In genomic region chr22:19970479-19971275, GRCh38 we compare ENCODE assay signal across 1 cellular context.
TF ChIP-seq lines count a peak whose summit lies in the region.

No MANE protein-coding gene starts in this region.

TF ChIP-seq in HepG2, 621 proteins besides CTCF, POLR2A, EP300 and RAD21 (continued from another document and continues in another):
- no peak; the same call in 1 of the 2 replicates for TF ChIP-seq ZNF891 (CRISPR knock-in tag; IDR thresholded peaks at IDR 0.05)
- no peak for TF ChIP-seq ZNF564 (CRISPR knock-in tag; IDR thresholded peaks at IDR 0.05)
- TF ChIP-seq FOXM1 (CRISPR knock-in tag; IDR thresholded peaks at IDR 0.05), result no peak
- TF ChIP-seq MYPOP (CRISPR knock-in tag; IDR thresholded peaks at IDR 0.05), result no peak; the same call in 1 of the 2 replicates
- no peak for TF ChIP-seq FLYWCH1 (CRISPR knock-in tag; IDR thresholded peaks at IDR 0.05)
- TF ChIP-seq HOXA5 (CRISPR knock-in tag; IDR thresholded peaks at IDR 0.05), result no peak
- no peak for TF ChIP-seq NR1H2 (CRISPR knock-in tag; IDR thresholded peaks at IDR 0.05; ENCODE audit: borderline replicate concordance, low read depth)
- TF ChIP-seq ZSCAN22 (CRISPR knock-in tag; IDR thresholded peaks at IDR 0.05), result no peak
- no peak for TF ChIP-seq ZNF792 (CRISPR knock-in tag; IDR thresholded peaks at IDR 0.05)
- TF ChIP-seq SIX1 (CRISPR knock-in tag; IDR thresholded peaks at IDR 0.05; ENCODE audit: borderline replicate concordance), result 0 out of 2 replicates have a peak, but pooled peaks have one; percentile 15
- TF ChIP-seq ZNF710 (CRISPR knock-in tag; IDR thresholded peaks at IDR 0.05; ENCODE audit: borderline replicate concordance), result peak; percentile 24; the same call in 1 of the 2 replicates
- TF ChIP-seq ZZZ3 (CRISPR knock-in tag; IDR thresholded peaks at IDR 0.05; ENCODE audit: borderline replicate concordance), result no peak
- peak; percentile 49; the same call in 1 of the 2 replicates for TF ChIP-seq RCOR2 (CRISPR knock-in tag; IDR thresholded peaks at IDR 0.05)
- peak; percentile 75 for TF ChIP-seq ZNF264 (CRISPR knock-in tag; IDR thresholded peaks at IDR 0.05)
- TF ChIP-seq, protein P1, sequence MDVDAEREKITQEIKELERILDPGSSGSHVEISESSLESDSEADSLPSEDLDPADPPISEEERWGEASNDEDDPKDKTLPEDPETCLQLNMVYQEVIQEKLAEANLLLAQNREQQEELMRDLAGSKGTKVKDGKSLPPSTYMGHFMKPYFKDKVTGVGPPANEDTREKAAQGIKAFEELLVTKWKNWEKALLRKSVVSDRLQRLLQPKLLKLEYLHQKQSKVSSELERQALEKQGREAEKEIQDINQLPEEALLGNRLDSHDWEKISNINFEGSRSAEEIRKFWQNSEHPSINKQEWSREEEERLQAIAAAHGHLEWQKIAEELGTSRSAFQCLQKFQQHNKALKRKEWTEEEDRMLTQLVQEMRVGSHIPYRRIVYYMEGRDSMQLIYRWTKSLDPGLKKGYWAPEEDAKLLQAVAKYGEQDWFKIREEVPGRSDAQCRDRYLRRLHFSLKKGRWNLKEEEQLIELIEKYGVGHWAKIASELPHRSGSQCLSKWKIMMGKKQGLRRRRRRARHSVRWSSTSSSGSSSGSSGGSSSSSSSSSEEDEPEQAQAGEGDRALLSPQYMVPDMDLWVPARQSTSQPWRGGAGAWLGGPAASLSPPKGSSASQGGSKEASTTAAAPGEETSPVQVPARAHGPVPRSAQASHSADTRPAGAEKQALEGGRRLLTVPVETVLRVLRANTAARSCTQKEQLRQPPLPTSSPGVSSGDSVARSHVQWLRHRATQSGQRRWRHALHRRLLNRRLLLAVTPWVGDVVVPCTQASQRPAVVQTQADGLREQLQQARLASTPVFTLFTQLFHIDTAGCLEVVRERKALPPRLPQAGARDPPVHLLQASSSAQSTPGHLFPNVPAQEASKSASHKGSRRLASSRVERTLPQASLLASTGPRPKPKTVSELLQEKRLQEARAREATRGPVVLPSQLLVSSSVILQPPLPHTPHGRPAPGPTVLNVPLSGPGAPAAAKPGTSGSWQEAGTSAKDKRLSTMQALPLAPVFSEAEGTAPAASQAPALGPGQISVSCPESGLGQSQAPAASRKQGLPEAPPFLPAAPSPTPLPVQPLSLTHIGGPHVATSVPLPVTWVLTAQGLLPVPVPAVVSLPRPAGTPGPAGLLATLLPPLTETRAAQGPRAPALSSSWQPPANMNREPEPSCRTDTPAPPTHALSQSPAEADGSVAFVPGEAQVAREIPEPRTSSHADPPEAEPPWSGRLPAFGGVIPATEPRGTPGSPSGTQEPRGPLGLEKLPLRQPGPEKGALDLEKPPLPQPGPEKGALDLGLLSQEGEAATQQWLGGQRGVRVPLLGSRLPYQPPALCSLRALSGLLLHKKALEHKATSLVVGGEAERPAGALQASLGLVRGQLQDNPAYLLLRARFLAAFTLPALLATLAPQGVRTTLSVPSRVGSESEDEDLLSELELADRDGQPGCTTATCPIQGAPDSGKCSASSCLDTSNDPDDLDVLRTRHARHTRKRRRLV (CRISPR knock-in tag; IDR thresholded peaks at IDR 0.05), result peak; percentile 59; the same call in 1 of the 2 replicates
- TF ChIP-seq YEATS2 (CRISPR knock-in tag; IDR thresholded peaks at IDR 0.05; ENCODE audit: borderline replicate concordance), result peak; percentile 57
- TF ChIP-seq CHD4 (IDR thresholded peaks at IDR 0.05; ENCODE audit: borderline replicate concordance, low read length), result no peak
- no peak for TF ChIP-seq ZNF510 (CRISPR knock-in tag; IDR thresholded peaks at IDR 0.05; ENCODE audit: low read depth)
- TF ChIP-seq ZNF251 (CRISPR knock-in tag; IDR thresholded peaks at IDR 0.05), result no peak
- no peak; the same call in 1 of the 2 replicates for TF ChIP-seq ZNF552 (CRISPR knock-in tag; IDR thresholded peaks at IDR 0.05; ENCODE audit: borderline replicate concordance)
- no peak for TF ChIP-seq CCAR2 (optimal IDR thresholded peaks at IDR 0.05; ENCODE audit: low read depth, low read length)
- TF ChIP-seq, protein P2, sequence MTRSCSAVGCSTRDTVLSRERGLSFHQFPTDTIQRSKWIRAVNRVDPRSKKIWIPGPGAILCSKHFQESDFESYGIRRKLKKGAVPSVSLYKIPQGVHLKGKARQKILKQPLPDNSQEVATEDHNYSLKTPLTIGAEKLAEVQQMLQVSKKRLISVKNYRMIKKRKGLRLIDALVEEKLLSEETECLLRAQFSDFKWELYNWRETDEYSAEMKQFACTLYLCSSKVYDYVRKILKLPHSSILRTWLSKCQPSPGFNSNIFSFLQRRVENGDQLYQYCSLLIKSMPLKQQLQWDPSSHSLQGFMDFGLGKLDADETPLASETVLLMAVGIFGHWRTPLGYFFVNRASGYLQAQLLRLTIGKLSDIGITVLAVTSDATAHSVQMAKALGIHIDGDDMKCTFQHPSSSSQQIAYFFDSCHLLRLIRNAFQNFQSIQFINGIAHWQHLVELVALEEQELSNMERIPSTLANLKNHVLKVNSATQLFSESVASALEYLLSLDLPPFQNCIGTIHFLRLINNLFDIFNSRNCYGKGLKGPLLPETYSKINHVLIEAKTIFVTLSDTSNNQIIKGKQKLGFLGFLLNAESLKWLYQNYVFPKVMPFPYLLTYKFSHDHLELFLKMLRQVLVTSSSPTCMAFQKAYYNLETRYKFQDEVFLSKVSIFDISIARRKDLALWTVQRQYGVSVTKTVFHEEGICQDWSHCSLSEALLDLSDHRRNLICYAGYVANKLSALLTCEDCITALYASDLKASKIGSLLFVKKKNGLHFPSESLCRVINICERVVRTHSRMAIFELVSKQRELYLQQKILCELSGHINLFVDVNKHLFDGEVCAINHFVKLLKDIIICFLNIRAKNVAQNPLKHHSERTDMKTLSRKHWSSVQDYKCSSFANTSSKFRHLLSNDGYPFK (CRISPR knock-in tag; IDR thresholded peaks at IDR 0.05; ENCODE audit: borderline replicate concordance), result peak; percentile 37; the same call in 1 of the 2 replicates
- TF ChIP-seq NCOA1 (CRISPR knock-in tag; IDR thresholded peaks at IDR 0.05), result no peak
- no peak for TF ChIP-seq MTA1 (CRISPR knock-in tag; IDR thresholded peaks at IDR 0.05; ENCODE audit: borderline replicate concordance)
- 0 out of 2 replicates have a peak, but pooled peaks have one; percentile 14 for TF ChIP-seq BCL6 (CRISPR knock-in tag; IDR thresholded peaks at IDR 0.05)
- no peak for TF ChIP-seq RBFOX2 (IDR thresholded peaks at IDR 0.05; ENCODE audit: low read depth, low read length)
- peak; percentile 87 for TF ChIP-seq NFKBIZ (CRISPR knock-in tag; IDR thresholded peaks at IDR 0.05)
- TF ChIP-seq, protein P3, sequence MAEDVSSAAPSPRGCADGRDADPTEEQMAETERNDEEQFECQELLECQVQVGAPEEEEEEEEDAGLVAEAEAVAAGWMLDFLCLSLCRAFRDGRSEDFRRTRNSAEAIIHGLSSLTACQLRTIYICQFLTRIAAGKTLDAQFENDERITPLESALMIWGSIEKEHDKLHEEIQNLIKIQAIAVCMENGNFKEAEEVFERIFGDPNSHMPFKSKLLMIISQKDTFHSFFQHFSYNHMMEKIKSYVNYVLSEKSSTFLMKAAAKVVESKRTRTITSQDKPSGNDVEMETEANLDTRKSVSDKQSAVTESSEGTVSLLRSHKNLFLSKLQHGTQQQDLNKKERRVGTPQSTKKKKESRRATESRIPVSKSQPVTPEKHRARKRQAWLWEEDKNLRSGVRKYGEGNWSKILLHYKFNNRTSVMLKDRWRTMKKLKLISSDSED (CRISPR knock-in tag; IDR thresholded peaks at IDR 0.05), result no peak
- peak; percentile 97; the same call in 1 of the 2 replicates for TF ChIP-seq AKAP8 (CRISPR knock-in tag; IDR thresholded peaks at IDR 0.05)
- TF ChIP-seq ZNF33B (CRISPR knock-in tag; IDR thresholded peaks at IDR 0.05), result no peak
- peak; percentile 83; the same call in 1 of the 2 replicates for TF ChIP-seq ZFP90 (CRISPR knock-in tag; IDR thresholded peaks at IDR 0.05; ENCODE audit: borderline replicate concordance)
- no peak for TF ChIP-seq ZNF318 (CRISPR knock-in tag; IDR thresholded peaks at IDR 0.05)
- TF ChIP-seq HMGXB4 (CRISPR knock-in tag; IDR thresholded peaks at IDR 0.05; ENCODE audit: borderline replicate concordance in 1 of 2, low read depth in 1 of 2), result peak; percentile 39 to 69; a peak in 2 of 4 replicates
- peak; percentile 71 for TF ChIP-seq KAT8 (CRISPR knock-in tag; IDR thresholded peaks at IDR 0.05)
